16 cellular contexts compared by ENCODE assay signal in the genomic region with DNA sequence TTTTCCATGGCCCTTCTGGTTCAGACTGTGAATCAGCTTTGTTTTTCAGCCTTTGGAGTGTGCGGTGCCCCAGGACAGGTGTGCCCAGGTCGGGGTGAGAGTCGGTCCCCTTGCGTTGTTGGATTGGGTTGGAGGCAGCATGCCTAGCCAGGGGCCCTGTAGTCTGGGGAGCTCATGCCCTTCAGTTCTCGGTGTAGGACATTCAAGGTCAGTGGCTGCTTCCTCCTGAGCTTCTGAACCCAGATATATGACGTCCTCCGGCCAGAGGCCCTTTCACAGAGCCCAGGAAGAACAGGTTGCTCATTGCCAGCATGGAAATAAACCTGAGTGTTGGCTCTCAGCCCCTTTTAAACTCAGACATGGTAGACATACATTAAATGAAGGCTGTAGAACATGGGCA. TPM values are rescaled to one million over a fixed set of nuclear protein-coding genes. Genes with fewer than 3 reads are reported as not detected.
DNase-seq lines count a peak whose midpoint lies in the region; ATAC-seq and TF ChIP-seq lines count a peak whose summit lies in the region.
"Had no signal": no experiment of that assay in that cellular context is flagged by ENCODE, and none has a peak within 500 bp of the region (broad histone marks: within the 10 kb centered on the region; RNA-seq: fewer than 3 reads in every experiment).

No MANE protein-coding gene starts in this region.

- H4K20me1 ChIP-seq in GM23338 (replicated peaks; ENCODE audit: insufficient read depth) = no peaks in the 10 kb centered on the region
- H4K20me1 ChIP-seq: BLaER1 treated with 17β-estradiol and CSF1 and Interleukin-3, amounts not matched to agents 10 nM and 100 nM had no signal

- H3K27ac ChIP-seq in GM23338 (ENCODE audit: low read depth) (no peak overlapping the region), VCaP (peak overlapping the region; percentile 30; the same call in 1 of the 2 replicates), left ventricle myocardium inferior (replicated peaks) (peak overlapping the region; percentile 91)
- H3K27ac ChIP-seq: BLaER1 treated with 17β-estradiol and CSF1 and Interleukin-3, amounts not matched to agents 10 nM and 100 nM; GM23248 had no signal

- ATAC-seq in GM23338 = no peak

- intact Hi-C loops in left ventricle myocardium inferior (cut with micrococcal nuclease) = no loop called here

- no peaks in the 10 kb centered on the region for H3K79me2 ChIP-seq in GM23338 (replicated peaks; ENCODE audit: insufficient read depth)

- H3K36me3 Mint-ChIP-seq in GM23338 (ENCODE audit: low read depth) (no peaks in the 10 kb centered on the region), nephron (ENCODE audit: low read depth) (no peaks in the 10 kb centered on the region)
- H3K36me3 Mint-ChIP-seq: CD4-positive, CD25-positive, alpha-beta regulatory T cell had no signal

- no peaks in the 10 kb centered on the region for H3F3A ChIP-seq in GM23338 (replicated peaks; ENCODE audit: low read depth)

- H3K4me2 ChIP-seq in GM23338 = no peak overlapping the region
- H3K4me2 ChIP-seq: BLaER1 treated with 17β-estradiol and CSF1 and Interleukin-3, amounts not matched to agents 10 nM and 100 nM had no signal

- no peak for TF ChIP-seq CTCF in GM23338 (conservative IDR thresholded peaks at IDR 0.05; ENCODE audit: low read depth in 2 of 2)
- no peak for TF ChIP-seq CTCF in VCaP (conservative IDR thresholded peaks at IDR 0.05)
- no peak for TF ChIP-seq CTCF in left ventricle myocardium inferior (IDR thresholded peaks at IDR 0.05; ENCODE audit: borderline replicate concordance)
- no peak for TF ChIP-seq CTCF in nephron (IDR thresholded peaks at IDR 0.05; ENCODE audit: unreplicated experiment in 3 of 3)

- DNase-seq in GM23338 (ENCODE audit: low spot score) (no peak), left ventricle myocardium inferior (no peak), DMS 273 treated with DMSO at 0.1 percent for 48 hours (lab: John Stamatoyannopoulos, UW) (no peak), T-helper 1 cell (no peak), SHP77 (lab: John Stamatoyannopoulos, UW) (no peak)
- DNase-seq in effector CD8-positive, alpha-beta T cell (lab: John Stamatoyannopoulos, UW) = no peak
- DNase-seq: 8988T; AML-193; CD4-positive, CD25-positive, alpha-beta regulatory T cell; GM23248; H7 had no signal

- H3K4me3 ChIP-seq in GM23338 (no peak overlapping the region), left ventricle myocardium inferior (peak overlapping the region; percentile 68)
- H3K4me3 ChIP-seq: BLaER1 treated with 17β-estradiol and CSF1 and Interleukin-3, amounts not matched to agents 10 nM and 100 nM; GM12878; GM23248 had no signal

- 0 out of 2 replicates have a peak, but pooled peaks cover 3% of the 10 kb centered on the region for H3K36me3 ChIP-seq in GM23338 (ENCODE audit: insufficient read depth)
- no peaks in the 10 kb centered on the region for H3K36me3 ChIP-seq in left ventricle myocardium inferior
- H3K36me3 ChIP-seq: BLaER1 treated with 17β-estradiol and CSF1 and Interleukin-3, amounts not matched to agents 10 nM and 100 nM had no signal

- H3K9me2 ChIP-seq in GM23338 (ENCODE audit: insufficient read depth) = no peaks in the 10 kb centered on the region

- H3K9me3 Mint-ChIP-seq in GM23338 (no peaks in the 10 kb centered on the region; the same call in 2 of the 3 replicates), nephron (no peaks in the 10 kb centered on the region)
- H3K9me3 Mint-ChIP-seq: CD4-positive, CD25-positive, alpha-beta regulatory T cell had no signal

- peak overlapping the region; percentile 44 for H3K27ac Mint-ChIP-seq in GM23338
- peak overlapping the region; percentile 89 to 94 (median 90) for H3K27ac Mint-ChIP-seq in nephron
- H3K27ac Mint-ChIP-seq: CD4-positive, CD25-positive, alpha-beta regulatory T cell had no signal

- no peaks in the 10 kb centered on the region for H3K27me3 Mint-ChIP-seq in GM23338 (ENCODE audit: insufficient read depth, low read depth, poor library complexity)
- no peaks in the 10 kb centered on the region for H3K27me3 Mint-ChIP-seq in nephron (ENCODE audit: low read depth)

- H2AFZ ChIP-seq in GM23338 = no peak overlapping the region
- H2AFZ ChIP-seq: GM23248 had no signal

- no peaks in the 10 kb centered on the region for H3K9me3 ChIP-seq in left ventricle myocardium inferior (replicated peaks)
- H3K9me3 ChIP-seq: BLaER1 treated with 17β-estradiol and CSF1 and Interleukin-3, amounts not matched to agents 10 nM and 100 nM had no signal

- no peaks in the 10 kb centered on the region for H3K4me1 ChIP-seq in GM23338 (ENCODE audit: insufficient read depth)
- peaks cover 38% of the 10 kb centered on the region for H3K4me1 ChIP-seq in left ventricle myocardium inferior

- H3K27me3 ChIP-seq in GM23338 (ENCODE audit: insufficient read depth) (no peaks in the 10 kb centered on the region), left ventricle myocardium inferior (ENCODE audit: low read depth) (no peaks in the 10 kb centered on the region)
- H3K27me3 ChIP-seq: BLaER1 treated with 17β-estradiol and CSF1 and Interleukin-3, amounts not matched to agents 10 nM and 100 nM had no signal

- H3K4me3 Mint-ChIP-seq in GM23338 (no peak overlapping the region), nephron (peak overlapping the region in 1 of 3 experiments; percentile 71)
- H3K4me3 Mint-ChIP-seq: CD4-positive, CD25-positive, alpha-beta regulatory T cell had no signal

- peaks cover 2% of the 10 kb centered on the region; the same call in 1 of the 3 replicates for H3K4me1 Mint-ChIP-seq in GM23338
- H3K4me1 Mint-ChIP-seq in nephron = peaks cover 57% of the 10 kb centered on the region

TF ChIP-seq in GM23338, 12 proteins besides CTCF, POLR2A, EP300 and RAD21 (continues in another document):
- no peak for TF ChIP-seq NANOG (IDR thresholded peaks at IDR 0.05; ENCODE audit: borderline replicate concordance)
- no peak for TF ChIP-seq EZH2phosphoT487 (IDR thresholded peaks at IDR 0.05; ENCODE audit: unreplicated experiment)
- TF ChIP-seq EZH2 (IDR thresholded peaks at IDR 0.05; ENCODE audit: low read depth, unreplicated experiment) = no peak
- no peak for TF ChIP-seq STAT1 (IDR thresholded peaks at IDR 0.05; ENCODE audit: unreplicated experiment)
- no peak for TF ChIP-seq ZNF331 (CRISPR knock-in tag; IDR thresholded peaks at IDR 0.05; ENCODE audit: low read depth)
- no peak for TF ChIP-seq ZNF114 (CRISPR knock-in tag; IDR thresholded peaks at IDR 0.05)

RNA-seq across cellular contexts. Expression of a gene that starts 2.7 kb away (rescaled TPM):
- total RNA-seq in GM23338 (2014; rRNA removed; shearing (Covaris generic)) = not detected in 2 replicates
- 0.38 TPM in 1 of 2 replicates, not detected in the other for polyA plus RNA-seq in GM23338 (2016; fragmentation: Nextera tagmentation; extraction: Ambion mirVana)
- 2,290 TPM for total RNA-seq in left ventricle myocardium inferior
- total RNA-seq: CD4-positive, CD25-positive, alpha-beta regulatory T cell; Daoy; GM12878; GM23248; H7 had no signal
- polyA plus RNA-seq: CD4-positive, CD25-positive, alpha-beta regulatory T cell; GM12878; GM23248 had no signal

RNA-seq across cellular contexts. Expression of a gene that starts 41.7 kb away (rescaled TPM):
- 6.3 and 10.6 TPM in 2 replicates for total RNA-seq in GM23338 (2014; rRNA removed; shearing (Covaris generic))
- polyA plus RNA-seq in GM23338 (2016; fragmentation: Nextera tagmentation; extraction: Ambion mirVana) = 8.3 and 8.6 TPM in 2 replicates
- total RNA-seq in left ventricle myocardium inferior = 3.6 TPM

Comparison
In these comparisons a context has a peak if more than half of its experiments do, and no peak if none do; other contexts are left out.
1. RNA of a gene that starts 2.7 kb away (total RNA-seq): 2,290 TPM in left ventricle myocardium inferior (single experiment); not detected in GM23338; every median in the first group is over 1,000 times any median in the second.